In genomic region chr19:50723069-50723468, GRCh38 we compare ENCODE assay signal across 7 cellular contexts. TPM values are rescaled to one million over a fixed set of nuclear protein-coding genes. Genes with fewer than 3 reads are reported as not detected.
A peak's percentile ranks its signal among the peaks of the same experiment; 100 is the strongest.
DNase-seq lines count a peak whose midpoint lies in the region; ATAC-seq and TF ChIP-seq lines count a peak whose summit lies in the region.

Gene CLEC11A (plus strand): TSS chr19:50723364. CDS start chr19:50723526, 162 bp downstream.

- DNase-seq in HK-2 (ENCODE audit: unreplicated experiment) (peak; percentile 84), heart right ventricle (peak; percentile 68 to 79), sigmoid colon (peak; percentile 90), NCI-H748 (lab: John Stamatoyannopoulos, UW; ENCODE audit: unreplicated experiment) (no peak)

- H3K36me3 ChIP-seq in heart right ventricle: no peaks in the 10 kb centered on the region
- no peaks in the 10 kb centered on the region for H3K36me3 ChIP-seq in sigmoid colon

- H3K4me1 ChIP-seq in heart right ventricle: peaks cover 3 to 40% (median 24%) of the 10 kb centered on the region in 9 donors
- peaks cover 0 to 34% (median 33%) of the 10 kb centered on the region in 4 donors for H3K4me1 ChIP-seq in sigmoid colon

- ATAC-seq in heart right ventricle (peak in 6 of 8 donors; percentile 7 to 45 (median 25)), GM21737 (IDR thresholded peaks at IDR 0.05; ENCODE audit: unreplicated experiment) (no peak), GM19467 (IDR thresholded peaks at IDR 0.05; ENCODE audit: unreplicated experiment) (no peak)

- intact Hi-C loops in heart right ventricle (cut with DNase I) (no loop called here), sigmoid colon (cut with DNase I) (loop anchor here (10.0 kb wide), 2 partner anchors 208 to 358 kb away; partner anchors contain the start of genes ASPDH, JOSD2 and NAPSA)

- peak within 1 kb of the TSS; percentile 72 for H3K4me3 ChIP-seq in WI38 (ENCODE audit: low read depth, low read length)
- peak within 1 kb of the TSS in 9 of 10 donors; percentile 58 to 64 (median 60) for H3K4me3 ChIP-seq in heart right ventricle
- peak within 1 kb of the TSS; percentile 26 to 67 (median 56) for H3K4me3 ChIP-seq in sigmoid colon

- TF ChIP-seq CTCF in WI38 (IDR thresholded peaks at IDR 0.05; ENCODE audit: low read depth, low read length): no peak
- no peak for TF ChIP-seq CTCF in heart right ventricle (IDR thresholded peaks at IDR 0.05)
- no peak for TF ChIP-seq CTCF in sigmoid colon (IDR thresholded peaks at IDR 0.05)

- TF ChIP-seq POLR2A in sigmoid colon (IDR thresholded peaks at IDR 0.05): no peak

- peaks cover 0 to 93% (median 71%) of the 10 kb centered on the region in 7 donors for H3K27me3 ChIP-seq in heart right ventricle
- H3K27me3 ChIP-seq in sigmoid colon: peaks cover 19 to 78% (median 57%) of the 10 kb centered on the region in 3 donors

- 11 to 17% methylated on average over 15 of the region's 15 CpGs for WGBS in heart right ventricle, 2 donors
- 20% methylated on average over 15 of the region's 15 CpGs for WGBS in sigmoid colon, 2 donors

- H3K9me3 ChIP-seq in heart right ventricle (no peaks in the 10 kb centered on the region), sigmoid colon (no peaks in the 10 kb centered on the region)

- H3K27ac ChIP-seq in heart right ventricle (peak within 1 kb of the TSS; percentile 46 to 79 (median 72)), sigmoid colon (peak within 1 kb of the TSS; percentile 63 to 83 (median 64))

- TF ChIP-seq EP300 in sigmoid colon (IDR thresholded peaks at IDR 0.05): no peak

RNA-seq across cellular contexts. Expression of gene CLEC11A, which starts in this region (rescaled TPM):
- 10 to 100 TPM in 1 of 10 donors, 1 to 10 TPM in 9; 2.3 to 11.9 (median 3.8) TPM for total RNA-seq in heart right ventricle
- 10 to 100 TPM in 1 of 2 donors, 1 to 10 TPM in 1; 5.6 to 12.9 TPM for polyA plus RNA-seq in heart right ventricle
- 10 to 100 TPM in 3 of 4 donors, 1 to 10 TPM in 1; 9.5 to 20.2 (median 14.6) TPM for total RNA-seq in sigmoid colon
- polyA plus RNA-seq in sigmoid colon: 1 to 10 TPM; 2.1 to 6.1 (median 3.6) TPM

Comparison
In these comparisons a context has a peak if more than half of its experiments do, and no peak if none do; other contexts are left out.
1. ATAC-seq: peak in heart right ventricle (6 of 8); none in GM21737 (single experiment) and GM19467 (single experiment).
2. Peak in every context shown above with its lines, with median percentiles within 50 percentile points of each other: H3K4me3 ChIP-seq.